In genomic region chr2:219681301-219682290, GRCh38 we compare ENCODE assay signal across 17 cellular contexts. TPM values are rescaled to one million over a fixed set of nuclear protein-coding genes. Genes with fewer than 3 reads are reported as not detected.
A peak's percentile ranks its signal among the peaks of the same experiment; 100 is the strongest.
DNase-seq lines count a peak whose midpoint lies in the region; ATAC-seq and TF ChIP-seq lines count a peak whose summit lies in the region.
"Had no signal": no experiment of that assay in that cellular context is flagged by ENCODE, and none has a peak within 500 bp of the region (broad histone marks: within the 10 kb centered on the region; RNA-seq: fewer than 3 reads in every experiment).

No MANE protein-coding gene starts in this region.

- no peak overlapping the region for H3K4me2 ChIP-seq in HCT116 (ENCODE audit: low read length)

- H3K9ac ChIP-seq in HCT116 (ENCODE audit: low read length) = no peak overlapping the region

- peaks cover 7% of the 10 kb centered on the region; the same call in 1 of the 2 replicates for H3K79me2 ChIP-seq in HCT116 (ENCODE audit: insufficient read depth, low read length)

- peaks cover 0 to 4% of the 10 kb centered on the region in 2 donors for H3K9me3 Mint-ChIP-seq in stimulated activated naive CD8-positive, alpha-beta T cell treated with anti-CD3 and anti-CD28 coated beads, Interleukin-15, amount 100 ng/mL, for 72 hours

- H3K4me1 ChIP-seq in HCT116 (ENCODE audit: control insufficient read depth in 1 of 2, insufficient read depth in 2 of 2, low read length in 2 of 2) = peaks cover 17 to 53% of the 10 kb centered on the region in 2 experiments
- H3K4me1 ChIP-seq: pancreas had no signal

- CTCF ChIA-PET in HCT116 (lab: Charles Lee) = no interaction called here

- TF ChIP-seq POLR2A in HCT116 (IDR thresholded peaks at IDR 0.05; ENCODE audit: borderline replicate concordance, extremely low read depth, insufficient read depth, insufficient read length) = no peak

- DNase-seq in A172 (ENCODE audit: low spot score) (peak; percentile 62), HCT116 (ENCODE audit: low read depth, low spot score) (no peak), amniotic epithelial cell (ENCODE audit: low read depth) (peak; percentile 66), foreskin melanocyte (peak; percentile 79), MG63 (no peak)
- no peak for DNase-seq in stimulated activated naive CD8-positive, alpha-beta T cell treated with anti-CD3 and anti-CD28 coated beads, Interleukin-15, amount 100 ng/mL, for 72 hours
- no peak for DNase-seq in activated CD8-positive, alpha-beta memory T cell treated with anti-CD3 and anti-CD28 coated beads for 24 hours
- DNase-seq: activated naive CD8-positive, alpha-beta T cell treated with anti-CD3 and anti-CD28 coated beads for 36 hours; esophagus squamous epithelium; NCI-H187; NCI-H69; pancreas; SIG-M5; stimulated activated CD4-positive, alpha-beta T cell treated with anti-CD3 and anti-CD28 coated beads, Interleukin-15, amount 100 ng/mL, for 24 hours had no signal

- H3K4me3 Mint-ChIP-seq in stimulated activated naive CD8-positive, alpha-beta T cell treated with anti-CD3 and anti-CD28 coated beads, Interleukin-15, amount 100 ng/mL, for 72 hours = no peak overlapping the region
- H3K4me3 Mint-ChIP-seq: activated naive CD8-positive, alpha-beta T cell treated with anti-CD3 and anti-CD28 coated beads for 36 hours had no signal

- RAD21 ChIA-PET in HCT116 (lab: Charles Lee; ENCODE audit: low non-redundant PET in 1 of 2, low total read pairs in 2 of 2, uncharacterized antibody in 2 of 2, unreplicated experiment in 2 of 2) = no interaction called here

- POLR2A ChIA-PET in HCT116 (lab: Charles Lee) = no interaction called here

- ATAC-seq in HCT116 (no peak), HG03039 (IDR thresholded peaks at IDR 0.05; ENCODE audit: unreplicated experiment) (no peak)
- ATAC-seq in stimulated activated naive CD8-positive, alpha-beta T cell treated with anti-CD3 and anti-CD28 coated beads, Interleukin-15, amount 100 ng/mL, for 72 hours = no peak
- ATAC-seq: pancreas had no signal

- H4K20me1 ChIP-seq in HCT116 (ENCODE audit: insufficient read depth) = no peaks in the 10 kb centered on the region

- H3K27ac ChIP-seq in HCT116 (ENCODE audit: low read depth, low read length) = no peak overlapping the region
- H3K27ac ChIP-seq: esophagus squamous epithelium, pancreas had no signal

- peaks cover 34% of the 10 kb centered on the region for H3K27me3 Mint-ChIP-seq in stimulated activated naive CD8-positive, alpha-beta T cell treated with anti-CD3 and anti-CD28 coated beads, Interleukin-15, amount 100 ng/mL, for 72 hours

- no TSS peak for BruUV-seq in HCT116 (replicated peaks; lab: Mats Ljungman, UMichigan)

- H3K27ac Mint-ChIP-seq in stimulated activated naive CD8-positive, alpha-beta T cell treated with anti-CD3 and anti-CD28 coated beads, Interleukin-15, amount 100 ng/mL, for 72 hours = no peak overlapping the region

- no peak for TF ChIP-seq CTCF in HCT116 (IDR thresholded peaks at IDR 0.05 in 2 of 3, conservative IDR thresholded peaks at IDR 0.05 in 1 of 3; ENCODE audit: borderline replicate concordance in 1 of 3, insufficient read depth in 1 of 3, low read depth in 2 of 3, low read length in 2 of 3)

- H3K9me3 ChIP-seq in HCT116 (ENCODE audit: control insufficient read depth in 1 of 2, insufficient read depth in 1 of 2, low read depth in 1 of 2, low read length in 2 of 2) = peaks cover 0 to 22% of the 10 kb centered on the region in 2 experiments; a peak in 1 of 4 replicates
- no peaks in the 10 kb centered on the region for H3K9me3 ChIP-seq in MG63
- H3K9me3 ChIP-seq: esophagus squamous epithelium, pancreas, thoracic aorta had no signal

- no peaks in the 10 kb centered on the region for H3K9me2 ChIP-seq in HCT116 (ENCODE audit: insufficient read depth)

- intact Hi-C loops in HCT116 (cut with micrococcal nuclease) = no loop called here

- H3K36me3 ChIP-seq in HCT116 (ENCODE audit: control insufficient read depth in 1 of 2, insufficient read depth in 2 of 2, low read length in 2 of 2) = no peaks in the 10 kb centered on the region
- no peaks in the 10 kb centered on the region for H3K36me3 ChIP-seq in MG63
- H3K36me3 ChIP-seq: esophagus squamous epithelium, pancreas, thoracic aorta had no signal

- peak overlapping the region; percentile 48 for H2AFZ ChIP-seq in HCT116 (ENCODE audit: low read depth, low read length, poor library complexity, severe bottlenecking)

- H3K27me3 ChIP-seq in HCT116 (ENCODE audit: insufficient read depth, low read length) = no peaks in the 10 kb centered on the region
- H3K27me3 ChIP-seq in MG63 = no peaks in the 10 kb centered on the region
- H3K27me3 ChIP-seq: esophagus squamous epithelium, pancreas had no signal

- H3K4me3 ChIP-seq in HCT116 (replicated peaks in 1 of 2; ENCODE audit: low read depth in 1 of 2, low read length in 2 of 2) = no peak overlapping the region
- H3K4me3 ChIP-seq in MG63 = no peak overlapping the region
- H3K4me3 ChIP-seq: coronary artery, esophagus squamous epithelium, pancreas, thoracic aorta had no signal

- TF ChIP-seq RAD21 in HCT116 (IDR thresholded peaks at IDR 0.05; ENCODE audit: low read depth) = no peak

- H3K4me1 Mint-ChIP-seq in stimulated activated naive CD8-positive, alpha-beta T cell treated with anti-CD3 and anti-CD28 coated beads, Interleukin-15, amount 100 ng/mL, for 72 hours = peaks cover 23% of the 10 kb centered on the region

TF ChIP-seq in HCT116, 20 proteins besides CTCF, POLR2A, EP300 and RAD21:
- TF ChIP-seq CBX3 (IDR thresholded peaks at IDR 0.05; ENCODE audit: low read depth) (no peak), JUND (IDR thresholded peaks at IDR 0.05) (no peak), YY1 (IDR thresholded peaks at IDR 0.05; ENCODE audit: extremely low read depth, insufficient replicate concordance, low read depth, low read length) (no peak)

RNA-seq across cellular contexts. Expression of gene SLC4A3, which starts 54.2 kb away (rescaled TPM):
- total RNA-seq in A172 (2014; rRNA removed; shearing (Covaris generic)) = 10.9 and 11.4 TPM in 2 replicates
- total RNA-seq in HCT116 (2021; ENCODE audit: unreplicated experiment) = 23.0 TPM
- 17.1 and 17.3 TPM in 2 replicates for polyA plus RNA-seq in HCT116 (2012)
- total RNA-seq in MG63 (2014; rRNA removed; shearing (Covaris generic); ENCODE audit: low replicate concordance) = 3.0 and 4.9 TPM in 2 replicates

Comparison
In these comparisons a context has a peak if more than half of its experiments do, and no peak if none do; other contexts are left out.
1. DNase-seq: peak in A172 (single experiment), amniotic epithelial cell (single experiment) and foreskin melanocyte (single experiment); none in HCT116 (single experiment), MG63 (single experiment), stimulated activated naive CD8-positive, alpha-beta T cell treated with anti-CD3 and anti-CD28 coated beads, Interleukin-15, amount 100 ng/mL, for 72 hours (0 of 2) and activated CD8-positive, alpha-beta memory T cell treated with anti-CD3 and anti-CD28 coated beads for 24 hours (single experiment).